Comparison of ENCODE assay signal across 1 cellular context in genomic region chr7:128862571-128863432, GRCh38.
TF ChIP-seq lines count a peak whose summit lies in the region.

A gene with protein sequence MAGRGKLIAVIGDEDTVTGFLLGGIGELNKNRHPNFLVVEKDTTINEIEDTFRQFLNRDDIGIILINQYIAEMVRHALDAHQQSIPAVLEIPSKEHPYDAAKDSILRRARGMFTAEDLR (plus strand): TSS chr7:128862856. CDS start chr7:128862905, 49 bp downstream.

TF ChIP-seq in IMR-90, 13 proteins besides CTCF, POLR2A, EP300 and RAD21 (continued from another document):
- TF ChIP-seq, protein P1, sequence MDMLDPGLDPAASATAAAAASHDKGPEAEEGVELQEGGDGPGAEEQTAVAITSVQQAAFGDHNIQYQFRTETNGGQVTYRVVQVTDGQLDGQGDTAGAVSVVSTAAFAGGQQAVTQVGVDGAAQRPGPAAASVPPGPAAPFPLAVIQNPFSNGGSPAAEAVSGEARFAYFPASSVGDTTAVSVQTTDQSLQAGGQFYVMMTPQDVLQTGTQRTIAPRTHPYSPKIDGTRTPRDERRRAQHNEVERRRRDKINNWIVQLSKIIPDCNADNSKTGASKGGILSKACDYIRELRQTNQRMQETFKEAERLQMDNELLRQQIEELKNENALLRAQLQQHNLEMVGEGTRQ (IDR thresholded peaks at IDR 0.05; ENCODE audit: low read depth, low read length) = no peak
- TF ChIP-seq FOS (IDR thresholded peaks at IDR 0.05; ENCODE audit: low read depth, low read length) = no peak
- no peak for TF ChIP-seq CHD1 (IDR thresholded peaks at IDR 0.05; ENCODE audit: low read depth, low read length)
- TF ChIP-seq BHLHE40 (IDR thresholded peaks at IDR 0.05; ENCODE audit: low read depth, low read length) = no peak
- no peak for TF ChIP-seq MXI1 (IDR thresholded peaks at IDR 0.05; ENCODE audit: borderline replicate concordance, low read depth, low read length)
